In genomic region chr10:43287056-43288007, GRCh38 we compare ENCODE assay signal across 8 cellular contexts. TPM values are rescaled to one million over a fixed set of nuclear protein-coding genes. Genes with fewer than 3 reads are reported as not detected.
DNase-seq lines count a peak whose midpoint lies in the region; ATAC-seq lines count a peak whose summit lies in the region.

No MANE protein-coding gene starts in this region.

- H3K9me3 Mint-ChIP-seq in T-helper 2 cell treated with Interferon-gamma antibody and Interleukin-4, amounts not matched to agents 5 μg/mL and 100 μg/mL, for 36 hours: no peaks in the 10 kb centered on the region
- no peaks in the 10 kb centered on the region for H3K9me3 Mint-ChIP-seq in stimulated activated effector memory CD8-positive, alpha-beta T cell treated with anti-CD3 and anti-CD28 coated beads, Interleukin-12 subunit alpha, Interleukin-12 subunit beta, amount 100 ng/mL, for 72 hours

- DNase-seq in Right ventricle myocardium inferior (ENCODE audit: missing footprints) (no peak), left ventricle myocardium superior (no peak), dermis blood vessel endothelial cell (peak; percentile 27), globus pallidus (ENCODE audit: low spot score) (no peak), NCI-H187 (lab: John Stamatoyannopoulos, UW) (no peak)
- DNase-seq in T-helper 2 cell treated with Interferon-gamma antibody and Interleukin-4, amounts not matched to agents 5 μg/mL and 100 μg/mL, for 36 hours (ENCODE audit: low spot score): peak; percentile 61
- DNase-seq in stimulated activated effector memory CD8-positive, alpha-beta T cell treated with anti-CD3 and anti-CD28 coated beads, Interleukin-12 subunit alpha, Interleukin-12 subunit beta, amount 100 ng/mL, for 72 hours (ENCODE audit: low spot score in 2 of 2): peak in 1 of 2 donors; percentile 66

- intact Hi-C loops in Right ventricle myocardium inferior (cut with DNase I) (no loop called here), left ventricle myocardium superior (cut with micrococcal nuclease) (no loop called here)

- peaks cover 33% of the 10 kb centered on the region for H3K4me1 Mint-ChIP-seq in T-helper 2 cell treated with Interferon-gamma antibody and Interleukin-4, amounts not matched to agents 5 μg/mL and 100 μg/mL, for 36 hours (ENCODE audit: low read depth)
- H3K4me1 Mint-ChIP-seq in stimulated activated effector memory CD8-positive, alpha-beta T cell treated with anti-CD3 and anti-CD28 coated beads, Interleukin-12 subunit alpha, Interleukin-12 subunit beta, amount 100 ng/mL, for 72 hours: peaks cover 28% of the 10 kb centered on the region

- peak overlapping the region; percentile 58 for H3K4me3 Mint-ChIP-seq in T-helper 2 cell treated with Interferon-gamma antibody and Interleukin-4, amounts not matched to agents 5 μg/mL and 100 μg/mL, for 36 hours
- peak overlapping the region; percentile 56 for H3K4me3 Mint-ChIP-seq in stimulated activated effector memory CD8-positive, alpha-beta T cell treated with anti-CD3 and anti-CD28 coated beads, Interleukin-12 subunit alpha, Interleukin-12 subunit beta, amount 100 ng/mL, for 72 hours

- ATAC-seq in Right ventricle myocardium inferior (peak; percentile 26), left ventricle myocardium superior (no peak), HG03432 (IDR thresholded peaks at IDR 0.05; ENCODE audit: unreplicated experiment) (peak; percentile 76)
- peak; percentile 89 for ATAC-seq in stimulated activated effector memory CD8-positive, alpha-beta T cell treated with anti-CD3 and anti-CD28 coated beads, Interleukin-12 subunit alpha, Interleukin-12 subunit beta, amount 100 ng/mL, for 72 hours

- peaks cover 11% of the 10 kb centered on the region for H3K27me3 Mint-ChIP-seq in T-helper 2 cell treated with Interferon-gamma antibody and Interleukin-4, amounts not matched to agents 5 μg/mL and 100 μg/mL, for 36 hours (ENCODE audit: low read depth)

- H3K36me3 Mint-ChIP-seq in T-helper 2 cell treated with Interferon-gamma antibody and Interleukin-4, amounts not matched to agents 5 μg/mL and 100 μg/mL, for 36 hours (ENCODE audit: low read depth): no peaks in the 10 kb centered on the region
- H3K36me3 Mint-ChIP-seq in stimulated activated effector memory CD8-positive, alpha-beta T cell treated with anti-CD3 and anti-CD28 coated beads, Interleukin-12 subunit alpha, Interleukin-12 subunit beta, amount 100 ng/mL, for 72 hours: no peaks in the 10 kb centered on the region

- H3K27ac Mint-ChIP-seq in T-helper 2 cell treated with Interferon-gamma antibody and Interleukin-4, amounts not matched to agents 5 μg/mL and 100 μg/mL, for 36 hours: peak overlapping the region; percentile 91
- H3K27ac Mint-ChIP-seq in stimulated activated effector memory CD8-positive, alpha-beta T cell treated with anti-CD3 and anti-CD28 coated beads, Interleukin-12 subunit alpha, Interleukin-12 subunit beta, amount 100 ng/mL, for 72 hours: peak overlapping the region; percentile 83

RNA-seq across cellular contexts. Expression of gene RASGEF1A, which starts 20.5 kb away (rescaled TPM):
- total RNA-seq in Right ventricle myocardium inferior: 1.4 TPM
- 2.7 TPM for total RNA-seq in left ventricle myocardium superior
- 0.17 and 0.51 TPM in 2 replicates for total RNA-seq in dermis blood vessel endothelial cell

Comparison
In these comparisons a context has a peak if more than half of its experiments do, and no peak if none do; other contexts are left out.
1. DNase-seq: peak in T-helper 2 cell treated with Interferon-gamma antibody and Interleukin-4, amounts not matched to agents 5 μg/mL and 100 μg/mL, for 36 hours (single experiment) and dermis blood vessel endothelial cell (single experiment); none in Right ventricle myocardium inferior (single experiment), left ventricle myocardium superior (single experiment), globus pallidus (single experiment) and NCI-H187 (0 of 2).